Comparison of ENCODE assay signal across 24 cellular contexts in the genomic region with DNA sequence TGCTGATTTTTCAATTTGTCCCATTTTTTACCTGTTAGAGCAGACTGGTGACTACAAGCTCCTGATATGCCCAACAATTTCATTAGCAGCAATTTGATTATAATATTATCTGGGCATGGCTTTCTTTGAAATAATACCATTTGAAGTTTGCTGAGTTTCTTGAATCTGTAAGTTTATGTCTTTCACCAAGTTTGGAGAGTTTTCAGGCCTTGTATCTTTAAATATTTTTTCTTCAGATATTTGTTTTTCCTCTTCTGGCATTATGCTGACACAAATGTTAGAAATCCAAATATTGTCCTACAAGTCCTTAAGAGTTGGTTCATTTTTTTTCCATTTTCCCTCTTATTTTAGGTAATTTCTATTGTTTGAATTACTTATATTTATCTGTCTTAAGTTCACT.
"Had no signal": no experiment of that assay in that cellular context is flagged by ENCODE, and none has a peak within 500 bp of the region (broad histone marks: within the 10 kb centered on the region; RNA-seq: fewer than 3 reads in every experiment).

No MANE protein-coding gene starts in this region.

- H3K27ac ChIP-seq: stomach, suprapubic skin, testis, thoracic aorta, thyroid gland, tibial artery, tibial nerve, transverse colon, upper lobe of left lung, upper lobe of right lung, uterus, vagina had no signal

- H3K4me1 ChIP-seq: stomach, suprapubic skin, testis, thyroid gland, tibial artery, tibial nerve, transverse colon, upper lobe of left lung, upper lobe of right lung, uterus, vagina had no signal

- H3K4me3 ChIP-seq: stomach, suprapubic skin, testis, thoracic aorta, thyroid gland, tibial artery, tibial nerve, transverse colon, upper lobe of left lung, upper lobe of right lung, uterus, vagina had no signal

- H3K9me3 ChIP-seq: stomach, suprapubic skin, testis, thoracic aorta, thyroid gland, upper lobe of left lung, upper lobe of right lung, uterus, vagina had no signal

- H3K36me3 ChIP-seq: stomach, suprapubic skin, thoracic aorta, thyroid gland, tibial artery, tibial nerve, transverse colon, upper lobe of left lung, upper lobe of right lung, uterus, vagina had no signal

- DNase-seq: stimulated activated CD4-positive, alpha-beta T cell treated with anti-CD3 and anti-CD28 coated beads, Interleukin-2, amount 100 ng/mL, for 48 hours; stimulated activated CD4-positive, alpha-beta T cell treated with anti-CD3 and anti-CD28 coated beads, Interleukin-4, amount 100 ng/mL, for 1 hour; stimulated activated CD4-positive, alpha-beta T cell treated with anti-CD3 and anti-CD28 coated beads, Interleukin-4, amount 100 ng/mL, for 24 hours; stimulated activated CD4-positive, alpha-beta T cell treated with anti-CD3 and anti-CD28 coated beads, Interleukin-4, amount 100 ng/mL, for 4 hours; stimulated activated CD8-positive, alpha-beta memory T cell treated with anti-CD3 and anti-CD28 coated beads, Interleukin-4, amount 100 ng/mL, for 48 hours; stimulated activated naive B cell treated with anti-CD40 and anti-IgM and Interleukin-4, amounts not matched to agents 10 μg/mL and 1 μg/mL and 100 μg/mL, for 72 hours; stimulated activated naive CD4-positive, alpha-beta T cell; stimulated activated naive CD4-positive, alpha-beta T cell treated with Interleukin-2 at 50 U/mL for 16 hours; stimulated activated naive CD8-positive, alpha-beta T cell treated with anti-CD3 and anti-CD28 coated beads, Interleukin-15, amount 100 ng/mL, for 72 hours; stimulated activated naive CD8-positive, alpha-beta T cell treated with anti-CD3 and anti-CD28 coated beads, Interleukin-15, Interleukin-2, amounts not matched to agents 100 U/mL and 50 U/mL, for 24 hours; stomach; substantia nigra; testis; thyroid gland; tibial artery; transverse colon; trophoblast cell; upper lobe of left lung; upper lobe of right lung; uterus had no signal
